15 cellular contexts compared by ENCODE assay signal in the genomic region with DNA sequence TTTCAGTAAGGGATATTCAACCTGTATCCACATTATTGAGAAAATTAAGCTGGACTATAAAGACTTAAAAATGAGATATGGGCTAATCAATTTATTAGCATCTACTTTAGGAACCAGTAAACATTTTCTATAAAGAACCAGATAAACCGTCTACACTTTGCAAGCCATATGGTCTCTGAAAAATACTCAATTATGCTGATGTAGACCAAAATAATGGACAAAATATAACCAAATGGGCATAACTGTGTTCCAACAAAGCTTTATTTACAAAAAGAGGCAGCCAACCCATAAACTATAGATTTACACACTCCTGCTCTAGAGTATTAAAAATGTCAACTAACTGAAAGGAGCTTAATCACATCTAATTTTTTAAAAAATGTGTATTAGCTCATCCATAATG. TPM values are rescaled to one million over a fixed set of nuclear protein-coding genes. Genes with fewer than 3 reads are reported as not detected.
DNase-seq lines count a peak whose midpoint lies in the region; ATAC-seq, FAIRE-seq and TF ChIP-seq lines count a peak whose summit lies in the region.
"Had no signal": no experiment of that assay in that cellular context is flagged by ENCODE, and none has a peak within 500 bp of the region (broad histone marks: within the 10 kb centered on the region; RNA-seq: fewer than 3 reads in every experiment).

No MANE protein-coding gene starts in this region.

- TF ChIP-seq POLR2A in K562 (conservative IDR thresholded peaks at IDR 0.05) = no peak
- no peak for TF ChIP-seq POLR2A in testis (IDR thresholded peaks at IDR 0.05)

- H3K9me1 ChIP-seq in K562 (ENCODE audit: control insufficient read depth, insufficient read depth, low read length) = no peaks in the 10 kb centered on the region

- TF ChIP-seq RAD21 in K562 (CRISPR knock-in tag; conservative IDR thresholded peaks at IDR 0.05 in 1 of 2, IDR thresholded peaks at IDR 0.05 in 1 of 2) = no peak

- ATAC-seq in K562 = no peak
- no peak for ATAC-seq in HG03439 (IDR thresholded peaks at IDR 0.05; ENCODE audit: unreplicated experiment)
- no peak for ATAC-seq in HG03139 (IDR thresholded peaks at IDR 0.05; ENCODE audit: unreplicated experiment)

- no peak overlapping the region for H2AFZ ChIP-seq in Karpas-422 (ENCODE audit: low read length)
- no peak overlapping the region for H2AFZ ChIP-seq in K562 (ENCODE audit: low read depth, low read length)

- intact Hi-C loops in K562 (cut with micrococcal nuclease) = loop anchor here (5.0 kb wide), 1 partner anchor 80 kb away; no protein-coding TSS in a partner anchor
- intact Hi-C loops in testis (cut with DNase I; ENCODE audit: low total_unique reads) = no loop called here

- CTCF ChIA-PET in K562 (lab: Yijun Ruan, JAX; ENCODE audit: low intra/inter-chr PET ratio) = no interaction called here

- TF ChIP-seq EP300 in K562 (IDR thresholded peaks at IDR 0.05; ENCODE audit: low read length) = no peak

- DNase-seq in Karpas-422 (no peak), K562 (ENCODE audit: extremely low read depth in 1 of 4, low spot score in 3 of 4) (no peak), testis (no peak)
- DNase-seq: AML-193; Caco-2; CD4-positive, alpha-beta T cell; DMS153; DMS79; H9 had no signal

- peak overlapping the region; percentile 23 for H3K4me2 ChIP-seq in Karpas-422 (ENCODE audit: low read depth, low read length, poor library complexity, severe bottlenecking)
- no peak overlapping the region for H3K4me2 ChIP-seq in K562 (ENCODE audit: insufficient read depth, low read length)

- H4K20me1 ChIP-seq in Karpas-422 (ENCODE audit: insufficient read depth, low read depth, low read length) (peaks cover 2% of the 10 kb centered on the region; the same call in 1 of the 2 replicates), K562 (replicated peaks; ENCODE audit: control insufficient read depth, insufficient read depth, low read length) (no peaks in the 10 kb centered on the region; the same call in 1 of the 2 replicates)

- H3K4me1 ChIP-seq in Karpas-422 (ENCODE audit: low read length) (peaks cover 62% of the 10 kb centered on the region), K562 (replicated peaks in 1 of 2; ENCODE audit: control insufficient read depth in 2 of 2, insufficient read depth in 2 of 2, low read length in 2 of 2) (no peaks in the 10 kb centered on the region), subcutaneous abdominal adipose tissue (ENCODE audit: control insufficient read depth in 5 of 5, insufficient read depth in 5 of 5, low read length in 5 of 5) (peaks cover 0 to 12% (median 3%) of the 10 kb centered on the region in 5 donors), testis (no peaks in the 10 kb centered on the region)
- H3K4me1 ChIP-seq: Caco-2 had no signal

- H3K9me3 ChIP-seq in Karpas-422 (ENCODE audit: low read length) (no peaks in the 10 kb centered on the region), K562 (replicated peaks; ENCODE audit: control insufficient read depth, insufficient read depth, low read depth, low read length) (no peaks in the 10 kb centered on the region), subcutaneous abdominal adipose tissue (ENCODE audit: control insufficient read depth in 5 of 5, low read length in 5 of 5) (no peaks in the 10 kb centered on the region), testis (no peaks in the 10 kb centered on the region)
- H3K9me3 ChIP-seq: Caco-2 had no signal

- TF ChIP-seq CTCF in K562 (IDR thresholded peaks at IDR 0.05 in 2 of 3, conservative IDR thresholded peaks at IDR 0.05 in 1 of 3; ENCODE audit: insufficient read depth in 2 of 3, low read depth in 1 of 3, low read length in 3 of 3) = no peak
- no peak for TF ChIP-seq CTCF in testis (IDR thresholded peaks at IDR 0.05)

- H3K36me3 ChIP-seq in Karpas-422 (ENCODE audit: insufficient read depth, low read length) (peaks cover 31% of the 10 kb centered on the region), K562 (ENCODE audit: control insufficient read depth, insufficient read depth, low read length) (peaks cover 89% of the 10 kb centered on the region), subcutaneous abdominal adipose tissue (ENCODE audit: control insufficient read depth in 5 of 5, insufficient read depth in 5 of 5, low read length in 5 of 5) (peaks cover 16 to 59% (median 32%) of the 10 kb centered on the region in 5 donors), testis (ENCODE audit: low read depth, missing control alignments) (no peaks in the 10 kb centered on the region)

- in situ Hi-C loops in K562 (cut with MboI) = no loop called here

- FAIRE-seq in G401.6 (lab: Jason Lieb, UNC) (peak; percentile 25), K562 (lab: Jason Lieb, UNC) (no peak)
- FAIRE-seq: H1 had no signal

- H3K9me2 ChIP-seq in Karpas-422 (replicated peaks; ENCODE audit: insufficient read depth, low read length) = no peaks in the 10 kb centered on the region

- 80% methylated on average over 1 of the region's 1 CpG for WGBS in K562 (ENCODE audit: insufficient coverage, low coverage, missing lambda C conversion rate)
- WGBS in testis, 2 donors = 91 to 95% methylated on average over 1 of the region's 1 CpG

- H3K79me2 ChIP-seq in Karpas-422 (ENCODE audit: low read length) = peaks cover 82% of the 10 kb centered on the region
- H3K79me2 ChIP-seq in K562 (ENCODE audit: control insufficient read depth, insufficient read depth, low read length) = peaks cover 50% of the 10 kb centered on the region

- BruUV-seq in K562 (replicated peaks; lab: Mats Ljungman, UMichigan) = no TSS peak

- POLR2A ChIA-PET in K562 (lab: Yijun Ruan, JAX) = interaction anchor here (0.7 to 2.7 kb wide), 3 partner anchors 10 to 52 kb away, joined by 3 to 14 read pairs (median 4); no protein-coding TSS in a partner anchor

- H3K4me3 ChIP-seq in Karpas-422 (ENCODE audit: low read length) = no peak overlapping the region
- H3K4me3 ChIP-seq in K562 = no peak overlapping the region
- no peak overlapping the region for H3K4me3 ChIP-seq in subcutaneous abdominal adipose tissue (ENCODE audit: low read depth in 1 of 5, low read length in 5 of 5)
- H3K4me3 ChIP-seq in testis = no peak overlapping the region

- no peaks in the 10 kb centered on the region for H3K27me3 ChIP-seq in Karpas-422 (ENCODE audit: low read length)
- H3K27me3 ChIP-seq in K562 (ENCODE audit: control insufficient read depth in 2 of 2, insufficient read depth in 2 of 2, low read length in 2 of 2) = no peaks in the 10 kb centered on the region
- H3K27me3 ChIP-seq in subcutaneous abdominal adipose tissue (ENCODE audit: control insufficient read depth in 5 of 5, insufficient read depth in 4 of 5, low read length in 5 of 5) = no peaks in the 10 kb centered on the region
- H3K27me3 ChIP-seq in testis = no peaks in the 10 kb centered on the region

- peak overlapping the region; percentile 63 for H3K27ac ChIP-seq in Karpas-422 (ENCODE audit: low read length)
- H3K27ac ChIP-seq in K562 (ENCODE audit: extremely low read depth, low read depth, low read length) = no peak overlapping the region
- H3K27ac ChIP-seq in subcutaneous abdominal adipose tissue (ENCODE audit: low read depth, low read length) = peak overlapping the region; percentile 1
- no peak overlapping the region for H3K27ac ChIP-seq in testis
- H3K27ac ChIP-seq: C4-2B had no signal

- H3K9ac ChIP-seq in Karpas-422 (ENCODE audit: low read length) (no peak overlapping the region), K562 (ENCODE audit: insufficient read depth in 1 of 2, low read depth in 2 of 2, low read length in 2 of 2) (no peak overlapping the region), subcutaneous abdominal adipose tissue (ENCODE audit: low read length in 5 of 5) (no peak overlapping the region)

TF ChIP-seq in K562, 482 proteins besides CTCF, POLR2A, EP300 and RAD21 (continues in another document):
- TF ChIP-seq, protein P1, sequence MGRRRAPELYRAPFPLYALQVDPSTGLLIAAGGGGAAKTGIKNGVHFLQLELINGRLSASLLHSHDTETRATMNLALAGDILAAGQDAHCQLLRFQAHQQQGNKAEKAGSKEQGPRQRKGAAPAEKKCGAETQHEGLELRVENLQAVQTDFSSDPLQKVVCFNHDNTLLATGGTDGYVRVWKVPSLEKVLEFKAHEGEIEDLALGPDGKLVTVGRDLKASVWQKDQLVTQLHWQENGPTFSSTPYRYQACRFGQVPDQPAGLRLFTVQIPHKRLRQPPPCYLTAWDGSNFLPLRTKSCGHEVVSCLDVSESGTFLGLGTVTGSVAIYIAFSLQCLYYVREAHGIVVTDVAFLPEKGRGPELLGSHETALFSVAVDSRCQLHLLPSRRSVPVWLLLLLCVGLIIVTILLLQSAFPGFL (CRISPR knock-in tag; IDR thresholded peaks at IDR 0.05) = no peak
- TF ChIP-seq SETDB1 (IDR thresholded peaks at IDR 0.05; ENCODE audit: low read length) (no peak), DLX4 (CRISPR knock-in tag; IDR thresholded peaks at IDR 0.05) (no peak), MAFG (tag; conservative IDR thresholded peaks at IDR 0.05) (peak; percentile 54), EP400 (IDR thresholded peaks at IDR 0.05) (no peak), ZNF444 (CRISPR knock-in tag; IDR thresholded peaks at IDR 0.05) (no peak), C11orf30 (IDR thresholded peaks at IDR 0.05; ENCODE audit: low read depth) (peak; percentile 68; the same call in 1 of the 2 replicates)

RNA-seq across cellular contexts. Expression of gene TNPO3, which starts 42.3 kb away (rescaled TPM):
- 54.0 and 57.0 TPM in 2 replicates for total RNA-seq in Karpas-422 (2014; rRNA removed; shearing (Covaris generic); ENCODE audit: low replicate concordance)
- total RNA-seq in K562 (2011; cell fraction: chromatin; rRNA removed; ENCODE audit: low replicate concordance) = 125 and 155 TPM in 2 replicates
- 66.7 and 71.2 TPM in 2 replicates for total RNA-seq in K562 (2011; cell fraction: nucleolus; rRNA removed)
- total RNA-seq in K562 (2011; cell fraction: nucleoplasm; rRNA removed) = 79.6 and 84.8 TPM in 2 replicates
- total RNA-seq in K562 (2014; rRNA removed) (97.4 and 108 TPM in 2 replicates), K562 (2014; rRNA removed; fragmentation: Illumina TruSeq; extraction: Trizol) (110 and 113 TPM in 2 replicates), K562 (2015; rRNA removed; fragmentation: Illumina TruSeq; extraction: Trizol) (112 and 120 TPM in 2 replicates), K562 (2021) (111 and 118 TPM in 2 replicates), testis (10 to 100 TPM; 52.5 to 55.5 TPM)
- polyA plus RNA-seq in K562 (2011; rRNA removed) (92.3 and 125 TPM in 2 replicates), K562 (2014; fragmentation: Illumina TruSeq; extraction: Trizol) (123 and 124 TPM in 2 replicates), K562 (2014; fragmentation: Nextera tagmentation; extraction: Ambion mirVana) (10 to 100 TPM; 35.8 to 46.0 TPM), K562 (2014; rRNA removed) (87.2 and 93.9 TPM in 2 replicates), testis (ENCODE audit: insufficient read depth, low read depth, low replicate concordance) (62.8 TPM)
- polyA plus RNA-seq in K562 (2011; cell fraction: cytosol; rRNA removed) = 91.4 and 102 TPM in 2 replicates
- 131 and 151 TPM in 2 replicates for polyA plus RNA-seq in K562 (2011; cell fraction: nucleus; rRNA removed)
- polyA plus RNA-seq in K562 (2012) = 89.9 and 94.1 TPM in 2 replicates
- polyA minus RNA-seq in K562 (2011; rRNA and poly(A)+ RNA removed) = 177 and 236 TPM in 2 replicates
- polyA minus RNA-seq in K562 (2011; cell fraction: cytosol; rRNA and poly(A)+ RNA removed) = 67.4 and 93.8 TPM in 2 replicates
- 61.0 and 114 TPM in 2 replicates for polyA minus RNA-seq in K562 (2011; cell fraction: nucleus; rRNA and poly(A)+ RNA removed)

Comparison
In these comparisons a context has a peak if more than half of its experiments do, and no peak if none do; other contexts are left out.
1. H3K27ac ChIP-seq: peak in Karpas-422 (single experiment) and subcutaneous abdominal adipose tissue (single experiment); none in K562 (single experiment) and testis (0 of 2).